Comparison of ENCODE assay signal across 24 cellular contexts in genomic region chr1:29633271-29633615, GRCh38.
DNase-seq lines count a peak whose midpoint lies in the region; ATAC-seq and TF ChIP-seq lines count a peak whose summit lies in the region.
"Had no signal": no experiment of that assay in that cellular context is flagged by ENCODE, and none has a peak within 500 bp of the region (broad histone marks: within the 10 kb centered on the region; RNA-seq: fewer than 3 reads in every experiment).

No MANE protein-coding gene starts in this region.

- H4K8ac ChIP-seq in IMR-90 (ENCODE audit: low read depth in 2 of 2, low read length in 2 of 2), result no peak overlapping the region

- H3K9me3 Mint-ChIP-seq in osteocyte (ENCODE audit: unreplicated experiment), result no peaks in the 10 kb centered on the region
- H3K9me3 Mint-ChIP-seq: CD4-positive, alpha-beta T cell; GM23338 had no signal

- H3K36me3 ChIP-seq in IMR-90 (ENCODE audit: control insufficient read depth, insufficient read depth, low read length), result no peaks in the 10 kb centered on the region
- H3K36me3 ChIP-seq in heart left ventricle, result no peaks in the 10 kb centered on the region
- H3K36me3 ChIP-seq: BLaER1, SJSA1 had no signal

- no peaks in the 10 kb centered on the region for H3K9me1 ChIP-seq in IMR-90 (ENCODE audit: insufficient read depth, low read length)

- peaks cover 8% of the 10 kb centered on the region for H3K4me1 ChIP-seq in IMR-90 (ENCODE audit: control insufficient read depth, insufficient read depth, low read length)
- no peaks in the 10 kb centered on the region for H3K4me1 ChIP-seq in heart left ventricle
- H3K4me1 ChIP-seq: BLaER1, SJSA1 had no signal

- peak overlapping the region; percentile 34 for H2AK9ac ChIP-seq in IMR-90 (replicated peaks; ENCODE audit: low read depth, low read length, poor library complexity)

- dilution Hi-C loops in IMR-90 (cut with HindIII; ENCODE audit: low sequenced_read_pairs, unreplicated experiment), result no loop called here

- H3K27ac ChIP-seq in IMR-90 (ENCODE audit: insufficient read depth, low read length) (no peak overlapping the region), heart left ventricle (no peak overlapping the region)
- H3K27ac ChIP-seq: BLaER1, SJSA1 had no signal

- no peaks in the 10 kb centered on the region for H3K36me3 Mint-ChIP-seq in osteocyte (ENCODE audit: unreplicated experiment)

- no peak overlapping the region for H3K56ac ChIP-seq in IMR-90 (ENCODE audit: extremely low read depth, insufficient read depth, low read length)

- no peak overlapping the region for H2BK15ac ChIP-seq in IMR-90 (ENCODE audit: low read depth, low read length)

- TF ChIP-seq POLR2A in IMR-90 (IDR thresholded peaks at IDR 0.05; ENCODE audit: low read depth, low read length), result no peak
- TF ChIP-seq POLR2A in heart left ventricle (IDR thresholded peaks at IDR 0.05), result no peak

- no peak overlapping the region for H3K18ac ChIP-seq in IMR-90 (ENCODE audit: low read depth, low read length)

- no peak overlapping the region for H2AK5ac ChIP-seq in IMR-90 (ENCODE audit: low read depth, low read length)

- peak overlapping the region; percentile 31 for H3K27ac Mint-ChIP-seq in osteocyte (ENCODE audit: unreplicated experiment)
- H3K27ac Mint-ChIP-seq: CD4-positive, alpha-beta T cell; GM23338 had no signal

- CTCF ChIA-PET in IMR-90 (lab: Yijun Ruan, JAX), result no interaction called here

- BruUV-seq in IMR-90 (replicated peaks; lab: Mats Ljungman, UMichigan), result no TSS peak

- H3K27me3 Mint-ChIP-seq in osteocyte (ENCODE audit: unreplicated experiment), result no peaks in the 10 kb centered on the region

- peak; percentile 19 for DNase-seq in COR-L47 (lab: John Stamatoyannopoulos, UW)
- DNase-seq in IMR-90, result no peak
- DNase-seq in islet precursor cell, result peak; percentile 35
- peak; percentile 76 for DNase-seq in osteocyte (ENCODE audit: extremely low spot score, unreplicated experiment)
- DNase-seq in T1000 (lab: John Stamatoyannopoulos, UW), result no peak
- no peak for DNase-seq in heart left ventricle
- DNase-seq in G401 (ENCODE audit: low spot score), result no peak
- DNase-seq: CD4-positive, alpha-beta T cell; DMS53; GDM1; HCEC 1CT; MV-4-11; NCI-H146; NCI-H1930; NCI-H2107; NCI-H524 treated with DMSO at 0.1 percent for 48 hours; Right ventricle myocardium superior; RPMI8226 had no signal

- H4K20me1 ChIP-seq in IMR-90 (ENCODE audit: insufficient read depth, low read length), result no peaks in the 10 kb centered on the region
- H4K20me1 ChIP-seq: BLaER1 had no signal

- H2AFZ ChIP-seq in IMR-90 (replicated peaks; ENCODE audit: low read length, poor library complexity), result peak overlapping the region; percentile 65
- H2AFZ ChIP-seq: GM23338 had no signal

- peak overlapping the region; percentile 49; the same call in 1 of the 2 replicates for H2BK120ac ChIP-seq in IMR-90 (ENCODE audit: low read depth, low read length)

- POLR2A ChIA-PET in IMR-90 (lab: Charles Lee; ENCODE audit: unreplicated experiment), result no interaction called here

- H3K4ac ChIP-seq in IMR-90 (ENCODE audit: low read depth, low read length), result no peak overlapping the region

- H3K14ac ChIP-seq in IMR-90 (replicated peaks; ENCODE audit: low read depth, low read length), result no peak overlapping the region

- H3K4me1 Mint-ChIP-seq in osteocyte (ENCODE audit: unreplicated experiment), result peaks cover 22% of the 10 kb centered on the region
- H3K4me1 Mint-ChIP-seq: GM23338 had no signal

- intact Hi-C loops in IMR-90 (cut with micrococcal nuclease) (no loop called here), heart left ventricle (cut with DNase I) (no loop called here)

- no peak overlapping the region for H3K4me2 ChIP-seq in IMR-90 (ENCODE audit: low read depth, low read length)
- H3K4me2 ChIP-seq: BLaER1, GM23338 had no signal

- no peaks in the 10 kb centered on the region for H3K27me3 ChIP-seq in IMR-90 (ENCODE audit: control insufficient read depth, insufficient read depth, low read length)
- peaks cover 0 to 20% (median 0%) of the 10 kb centered on the region in 9 donors for H3K27me3 ChIP-seq in heart left ventricle
- H3K27me3 ChIP-seq: BLaER1, SJSA1 had no signal

- no peaks in the 10 kb centered on the region for H3K9me3 ChIP-seq in IMR-90 (ENCODE audit: control insufficient read depth, insufficient read depth, low read length)
- H3K9me3 ChIP-seq in heart left ventricle, result peaks cover 0 to 2% (median 0%) of the 10 kb centered on the region in 12 donors
- H3K9me3 ChIP-seq: BLaER1, SJSA1 had no signal

- no peak overlapping the region for H4K5ac ChIP-seq in IMR-90 (ENCODE audit: low read depth, low read length)

- H4K91ac ChIP-seq in IMR-90 (ENCODE audit: insufficient read depth, low read depth, low read length), result no peak overlapping the region

- H2BK20ac ChIP-seq in IMR-90 (ENCODE audit: low read depth, low read length), result peak overlapping the region; percentile 56; the same call in 1 of the 2 replicates

- TF ChIP-seq CTCF in IMR-90 (conservative IDR thresholded peaks at IDR 0.05; ENCODE audit: low read depth, low read length) (no peak), osteocyte (IDR thresholded peaks at IDR 0.05) (no peak), heart left ventricle (IDR thresholded peaks at IDR 0.05) (no peak)

- TF ChIP-seq RAD21 in IMR-90 (IDR thresholded peaks at IDR 0.05; ENCODE audit: low read length), result no peak

- in situ Hi-C loops in IMR-90 (cut with MboI; ENCODE audit: low sequenced_read_pairs) (no loop called here), G401 (cut with HindIII; ENCODE audit: low sequenced_read_pairs) (no loop called here)

- no peak overlapping the region for H3K23ac ChIP-seq in IMR-90 (ENCODE audit: low read depth, low read length)

- H2BK5ac ChIP-seq in IMR-90 (ENCODE audit: low read depth, low read length, poor library complexity, severe bottlenecking), result no peak overlapping the region

- H3K4me3 ChIP-seq in IMR-90 (ENCODE audit: insufficient read depth, low read depth, low read length) (no peak overlapping the region), heart left ventricle (no peak overlapping the region)
- H3K4me3 ChIP-seq: BLaER1, GM12878, GM23338, K562, SJSA1 had no signal

- H3K9ac ChIP-seq in IMR-90 (ENCODE audit: low read depth, low read length), result no peak overlapping the region
- H3K9ac ChIP-seq: BLaER1 had no signal

- 88% methylated on average over 1 of the region's 4 CpGs; no CpG with 5 or more reads in 1 of the 2 experiments for WGBS in IMR-90 (ENCODE audit: extremely low coverage in 2 of 2, insufficient read length in 1 of 2), 2 experiments
- WGBS in heart left ventricle, 4 donors, result 60 to 78% (median 73%) methylated on average over 4 of the region's 4 CpGs

- H3K4me3 Mint-ChIP-seq in osteocyte (ENCODE audit: unreplicated experiment), result no peak overlapping the region
- H3K4me3 Mint-ChIP-seq: CD4-positive, alpha-beta T cell; GM23338 had no signal

- no peaks in the 10 kb centered on the region for H3K79me1 ChIP-seq in IMR-90 (ENCODE audit: low read depth in 1 of 2, low read length in 2 of 2)

- no peak for ATAC-seq in IMR-90 (ENCODE audit: low read depth)
- no peak for ATAC-seq in heart left ventricle
- ATAC-seq: GM12878, GM23338, HepG2, K562 had no signal

TF ChIP-seq in IMR-90, 13 proteins besides CTCF, POLR2A, EP300 and RAD21:
- TF ChIP-seq BHLHE40 (IDR thresholded peaks at IDR 0.05; ENCODE audit: low read depth, low read length) (no peak), MAZ (IDR thresholded peaks at IDR 0.05; ENCODE audit: borderline replicate concordance, low read depth, low read length) (no peak)

Comparison
In these comparisons a context has a peak if more than half of its experiments do, and no peak if none do; other contexts are left out.
1. DNase-seq: peak in COR-L47 (single experiment), islet precursor cell (single experiment) and osteocyte (single experiment); none in IMR-90 (single experiment), T1000 (single experiment), heart left ventricle (0 of 5) and G401 (single experiment).